1 cellular context compared by ENCODE assay signal in the genomic region with DNA sequence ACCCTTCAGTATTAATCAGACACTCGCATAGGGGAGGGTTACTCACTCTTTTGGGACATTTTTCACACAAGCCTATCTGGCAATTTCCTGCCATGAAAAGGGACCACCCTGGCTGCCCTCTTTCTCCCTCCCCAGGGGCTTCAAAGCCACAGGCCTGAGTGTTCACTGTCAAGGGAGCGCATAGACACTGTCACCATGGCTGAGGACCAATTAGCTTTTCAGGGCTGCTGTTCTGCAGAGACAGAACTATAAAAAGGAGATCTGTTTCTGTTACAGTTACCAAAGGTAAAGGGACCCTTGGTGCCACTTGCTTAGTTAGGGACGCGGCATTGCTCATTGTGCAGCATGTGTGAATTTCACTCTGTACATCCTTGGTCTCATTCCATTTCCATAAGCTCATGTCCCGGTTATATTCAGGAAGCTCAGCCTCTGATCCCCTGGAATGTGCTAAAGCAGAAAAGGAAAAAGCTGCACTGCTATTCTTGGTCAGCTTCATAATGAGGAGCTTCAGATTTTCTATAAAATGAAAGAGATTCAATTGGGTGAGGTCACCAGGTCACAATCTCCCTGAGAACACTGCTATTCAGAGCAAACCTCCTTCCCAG.
TF ChIP-seq lines count a peak whose summit lies in the region.

No MANE protein-coding gene starts in this region.

TF ChIP-seq in HepG2, 621 proteins besides CTCF, POLR2A, EP300 and RAD21:
- no peak for TF ChIP-seq NR3C1 (CRISPR knock-in tag; IDR thresholded peaks at IDR 0.05)
- TF ChIP-seq AHR (CRISPR knock-in tag; IDR thresholded peaks at IDR 0.05) = no peak
- TF ChIP-seq, protein P1, sequence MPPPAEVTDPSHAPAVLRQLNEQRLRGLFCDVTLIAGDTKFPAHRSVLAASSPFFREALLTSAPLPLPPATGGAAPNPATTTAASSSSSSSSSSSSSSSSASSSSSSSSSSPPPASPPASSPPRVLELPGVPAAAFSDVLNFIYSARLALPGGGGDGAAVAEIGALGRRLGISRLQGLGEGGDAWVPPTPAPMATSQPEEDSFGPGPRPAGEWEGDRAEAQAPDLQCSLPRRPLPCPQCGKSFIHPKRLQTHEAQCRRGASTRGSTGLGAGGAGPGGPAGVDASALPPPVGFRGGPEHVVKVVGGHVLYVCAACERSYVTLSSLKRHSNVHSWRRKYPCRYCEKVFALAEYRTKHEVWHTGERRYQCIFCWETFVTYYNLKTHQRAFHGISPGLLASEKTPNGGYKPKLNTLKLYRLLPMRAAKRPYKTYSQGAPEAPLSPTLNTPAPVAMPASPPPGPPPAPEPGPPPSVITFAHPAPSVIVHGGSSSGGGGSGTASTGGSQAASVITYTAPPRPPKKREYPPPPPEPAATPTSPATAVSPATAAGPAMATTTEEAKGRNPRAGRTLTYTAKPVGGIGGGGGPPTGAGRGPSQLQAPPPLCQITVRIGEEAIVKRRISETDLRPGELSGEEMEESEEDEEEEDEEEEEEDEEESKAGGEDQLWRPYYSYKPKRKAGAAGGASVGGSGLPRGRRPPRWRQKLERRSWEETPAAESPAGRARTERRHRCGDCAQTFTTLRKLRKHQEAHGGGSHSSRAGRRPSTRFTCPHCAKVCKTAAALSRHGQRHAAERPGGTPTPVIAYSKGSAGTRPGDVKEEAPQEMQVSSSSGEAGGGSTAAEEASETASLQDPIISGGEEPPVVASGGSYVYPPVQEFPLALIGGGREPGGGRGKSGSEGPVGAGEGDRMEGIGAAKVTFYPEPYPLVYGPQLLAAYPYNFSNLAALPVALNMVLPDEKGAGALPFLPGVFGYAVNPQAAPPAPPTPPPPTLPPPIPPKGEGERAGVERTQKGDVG (CRISPR knock-in tag; IDR thresholded peaks at IDR 0.05; ENCODE audit: borderline replicate concordance) = no peak
- no peak for TF ChIP-seq FOXK1 (CRISPR knock-in tag; IDR thresholded peaks at IDR 0.05; ENCODE audit: borderline replicate concordance, low read depth)
- no peak for TF ChIP-seq ESRRA (CRISPR knock-in tag; IDR thresholded peaks at IDR 0.05; ENCODE audit: low read depth)
- TF ChIP-seq ZNF674 (CRISPR knock-in tag; IDR thresholded peaks at IDR 0.05; ENCODE audit: low read depth) = no peak
- TF ChIP-seq NFE2L1 (CRISPR knock-in tag; IDR thresholded peaks at IDR 0.05; ENCODE audit: borderline replicate concordance) = no peak
- TF ChIP-seq NAIF1 (CRISPR knock-in tag; IDR thresholded peaks at IDR 0.05; ENCODE audit: borderline replicate concordance) = no peak
- TF ChIP-seq ZNF720 (CRISPR knock-in tag; IDR thresholded peaks at IDR 0.05) = no peak
- TF ChIP-seq, protein P2, sequence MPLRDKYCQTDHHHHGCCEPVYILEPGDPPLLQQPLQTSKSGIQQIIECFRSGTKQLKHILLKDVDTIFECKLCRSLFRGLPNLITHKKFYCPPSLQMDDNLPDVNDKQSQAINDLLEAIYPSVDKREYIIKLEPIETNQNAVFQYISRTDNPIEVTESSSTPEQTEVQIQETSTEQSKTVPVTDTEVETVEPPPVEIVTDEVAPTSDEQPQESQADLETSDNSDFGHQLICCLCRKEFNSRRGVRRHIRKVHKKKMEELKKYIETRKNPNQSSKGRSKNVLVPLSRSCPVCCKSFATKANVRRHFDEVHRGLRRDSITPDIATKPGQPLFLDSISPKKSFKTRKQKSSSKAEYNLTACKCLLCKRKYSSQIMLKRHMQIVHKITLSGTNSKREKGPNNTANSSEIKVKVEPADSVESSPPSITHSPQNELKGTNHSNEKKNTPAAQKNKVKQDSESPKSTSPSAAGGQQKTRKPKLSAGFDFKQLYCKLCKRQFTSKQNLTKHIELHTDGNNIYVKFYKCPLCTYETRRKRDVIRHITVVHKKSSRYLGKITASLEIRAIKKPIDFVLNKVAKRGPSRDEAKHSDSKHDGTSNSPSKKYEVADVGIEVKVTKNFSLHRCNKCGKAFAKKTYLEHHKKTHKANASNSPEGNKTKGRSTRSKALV (CRISPR knock-in tag; IDR thresholded peaks at IDR 0.05) = no peak
- TF ChIP-seq SMAD9 (CRISPR knock-in tag; IDR thresholded peaks at IDR 0.05) = no peak
- TF ChIP-seq NCOA5 (CRISPR knock-in tag; IDR thresholded peaks at IDR 0.05) = no peak
- no peak for TF ChIP-seq KDM1A (CRISPR knock-in tag; IDR thresholded peaks at IDR 0.05)
- no peak for TF ChIP-seq PITX1 (CRISPR knock-in tag; IDR thresholded peaks at IDR 0.05)
